9 cellular contexts compared by ENCODE assay signal in genomic region chr1:19645544-19646252, GRCh38. TPM values are rescaled to one million over a fixed set of nuclear protein-coding genes. Genes with fewer than 3 reads are reported as not detected.
DNase-seq lines count a peak whose midpoint lies in the region; ATAC-seq and TF ChIP-seq lines count a peak whose summit lies in the region.
"Had no signal": no experiment of that assay in that cellular context is flagged by ENCODE, and none has a peak within 500 bp of the region (broad histone marks: within the 10 kb centered on the region; RNA-seq: fewer than 3 reads in every experiment).

No MANE protein-coding gene starts in this region.

- H3K27ac ChIP-seq in psoas muscle = peak overlapping the region; percentile 63

- intact Hi-C loops in activated CD4-positive, alpha-beta memory T cell treated with anti-CD3 and anti-CD28 coated beads for 36 hours (cut with micrococcal nuclease) = loop anchor here (2.0 kb wide), 2 partner anchors 39 to 389 kb away; no protein-coding TSS in a partner anchor
- intact Hi-C loops in psoas muscle (cut with DNase I) = no loop called here

- peaks cover 0 to 16% (median 7%) of the 10 kb centered on the region in 3 donors for H3K27me3 ChIP-seq in psoas muscle (ENCODE audit: insufficient read depth in 3 of 3, low read length in 2 of 3)

- no peaks in the 10 kb centered on the region for H3K36me3 ChIP-seq in psoas muscle (ENCODE audit: insufficient read depth in 1 of 2, low read depth in 1 of 2)

- H3K4me1 Mint-ChIP-seq in activated CD4-positive, alpha-beta memory T cell treated with anti-CD3 and anti-CD28 coated beads for 36 hours (ENCODE audit: low read depth) = peaks cover 41% of the 10 kb centered on the region

- 63 to 72% (median 64%) methylated on average over 21 to 24 of the region's 24 CpGs for WGBS in psoas muscle, 3 donors

- peaks cover 12% of the 10 kb centered on the region for H3K4me1 ChIP-seq in psoas muscle

- no peak for TF ChIP-seq CTCF in psoas muscle (IDR thresholded peaks at IDR 0.05)

- H3K9me3 Mint-ChIP-seq in activated CD4-positive, alpha-beta memory T cell treated with anti-CD3 and anti-CD28 coated beads for 36 hours = no peaks in the 10 kb centered on the region

- POLR2A ChIA-PET in activated CD4-positive, alpha-beta memory T cell treated with anti-CD3 and anti-CD28 coated beads for 36 hours (lab: Charles Lee) = no interaction called here

- peaks cover 2% of the 10 kb centered on the region for H3K36me3 Mint-ChIP-seq in activated CD4-positive, alpha-beta memory T cell treated with anti-CD3 and anti-CD28 coated beads for 36 hours

- peak overlapping the region; percentile 71 for H3K4me3 ChIP-seq in psoas muscle

- H3K27ac Mint-ChIP-seq in activated CD4-positive, alpha-beta memory T cell treated with anti-CD3 and anti-CD28 coated beads for 36 hours = no peak overlapping the region

- DNase-seq in ELR (ENCODE audit: low read depth) (peak; percentile 54), glomerular visceral epithelial cell (ENCODE audit: extremely low spot score) (peak; percentile 31), psoas muscle (no peak), RKO (ENCODE audit: low spot score) (no peak), ureter (ENCODE audit: low spot score) (no peak)
- DNase-seq in activated CD4-positive, alpha-beta memory T cell treated with anti-CD3 and anti-CD28 coated beads for 36 hours = no peak
- DNase-seq: NCI-H1105 had no signal

- CTCF ChIA-PET in activated CD4-positive, alpha-beta memory T cell treated with anti-CD3 and anti-CD28 coated beads for 36 hours (lab: Charles Lee) = interaction anchor here (1.4 to 1.6 kb wide), 2 partner anchors 16 to 64 kb away, joined by 4 to 6 read pairs; no protein-coding TSS in a partner anchor

- H3K9me3 ChIP-seq in psoas muscle = no peaks in the 10 kb centered on the region

- no peak for ATAC-seq in psoas muscle
- no peak for ATAC-seq in HG02970 (IDR thresholded peaks at IDR 0.05; ENCODE audit: low FRiP score, unreplicated experiment)
- no peak for ATAC-seq in GM19351 (IDR thresholded peaks at IDR 0.05; ENCODE audit: unreplicated experiment)

- H3K27me3 Mint-ChIP-seq in activated CD4-positive, alpha-beta memory T cell treated with anti-CD3 and anti-CD28 coated beads for 36 hours = peaks cover 9% of the 10 kb centered on the region

- H3K4me3 Mint-ChIP-seq in activated CD4-positive, alpha-beta memory T cell treated with anti-CD3 and anti-CD28 coated beads for 36 hours = peak overlapping the region; percentile 87

RNA-seq across cellular contexts. Expression of gene NBL1, which starts 1.6 kb away (rescaled TPM):
- total RNA-seq in activated CD4-positive, alpha-beta memory T cell treated with anti-CD3 and anti-CD28 coated beads for 36 hours = 10 to 100 TPM; 25.0 to 31.3 TPM
- total RNA-seq in psoas muscle (10 to 100 TPM; 11.8 to 22.8 (median 16.0) TPM), ureter (226 TPM)
- 10 to 100 TPM; 12.4 to 15.1 (median 13.0) TPM for polyA plus RNA-seq in psoas muscle

RNA-seq across cellular contexts. Expression of gene HTR6, which starts 19.0 kb away (rescaled TPM):
- total RNA-seq in activated CD4-positive, alpha-beta memory T cell treated with anti-CD3 and anti-CD28 coated beads for 36 hours = under 1 TPM; 0.17 to 0.19 TPM
- total RNA-seq in psoas muscle (not detected), ureter (not detected)
- not detected for polyA plus RNA-seq in psoas muscle

Comparison
In these comparisons a context has a peak if more than half of its experiments do, and no peak if none do; other contexts are left out.
1. DNase-seq: peak in ELR (single experiment) and glomerular visceral epithelial cell (single experiment); none in activated CD4-positive, alpha-beta memory T cell treated with anti-CD3 and anti-CD28 coated beads for 36 hours (single experiment), psoas muscle (0 of 2), RKO (single experiment) and ureter (single experiment).